In genomic region chr10:75244487-75245353, GRCh38 we compare ENCODE assay signal across 29 cellular contexts. TPM values are rescaled to one million over a fixed set of nuclear protein-coding genes. Genes with fewer than 3 reads are reported as not detected.
DNase-seq lines count a peak whose midpoint lies in the region; ATAC-seq and TF ChIP-seq lines count a peak whose summit lies in the region.
"Had no signal": no experiment of that assay in that cellular context is flagged by ENCODE, and none has a peak within 500 bp of the region (broad histone marks: within the 10 kb centered on the region; RNA-seq: fewer than 3 reads in every experiment).

No MANE protein-coding gene starts in this region.

- WGBS in esophagus, 2 donors: 72 to 73% methylated on average over 8 of the region's 8 CpGs
- 86% methylated on average over 5 of the region's 8 CpGs for WGBS in suprapubic skin

- no peaks in the 10 kb centered on the region for H3K27me3 ChIP-seq in esophagus (ENCODE audit: control insufficient read depth in 1 of 2, insufficient read depth in 2 of 2, low read length in 2 of 2)
- no peaks in the 10 kb centered on the region for H3K27me3 ChIP-seq in lower lobe of right lung (ENCODE audit: low read depth)
- H3K27me3 ChIP-seq in suprapubic skin: no peaks in the 10 kb centered on the region
- H3K27me3 ChIP-seq: neutrophil had no signal

- H3K4me3 ChIP-seq in esophagus (ENCODE audit: low read depth in 1 of 2, low read length in 2 of 2) (no peak overlapping the region), lower lobe of right lung (no peak overlapping the region), suprapubic skin (no peak overlapping the region)
- H3K4me3 ChIP-seq: psoas muscle had no signal

- peak; percentile 7 to 48 for ATAC-seq in lower lobe of right lung
- ATAC-seq: activated naive CD8-positive, alpha-beta T cell treated with anti-CD3 and anti-CD28 coated beads, Interleukin-2, amount 50 U/mL, for 24 hours; left ventricle myocardium superior; psoas muscle; Right ventricle myocardium inferior had no signal

- TF ChIP-seq CTCF in lower lobe of right lung (IDR thresholded peaks at IDR 0.05): no peak
- no peak for TF ChIP-seq CTCF in suprapubic skin (IDR thresholded peaks at IDR 0.05)

- H3K9me3 ChIP-seq in esophagus (ENCODE audit: control insufficient read depth in 2 of 2, insufficient read depth in 1 of 2, low read depth in 1 of 2, low read length in 1 of 2) (no peaks in the 10 kb centered on the region), lower lobe of right lung (no peaks in the 10 kb centered on the region), suprapubic skin (no peaks in the 10 kb centered on the region)
- H3K9me3 ChIP-seq: neutrophil, psoas muscle, SK-N-SH had no signal

- no peak for TF ChIP-seq EP300 in suprapubic skin (IDR thresholded peaks at IDR 0.05)

- no peaks in the 10 kb centered on the region for H3K36me3 ChIP-seq in esophagus (ENCODE audit: control insufficient read depth in 2 of 2, insufficient read depth in 2 of 2, low read length in 1 of 2)
- H3K36me3 ChIP-seq in lower lobe of right lung: no peaks in the 10 kb centered on the region
- H3K36me3 ChIP-seq in suprapubic skin: no peaks in the 10 kb centered on the region
- H3K36me3 ChIP-seq: neutrophil had no signal

- peaks cover 9 to 29% of the 10 kb centered on the region in 2 donors for H3K4me1 ChIP-seq in esophagus (ENCODE audit: control insufficient read depth in 2 of 2, insufficient read depth in 2 of 2, low read length in 1 of 2)
- H3K4me1 ChIP-seq in lower lobe of right lung: peaks cover 6% of the 10 kb centered on the region
- peaks cover 23% of the 10 kb centered on the region for H3K4me1 ChIP-seq in suprapubic skin
- H3K4me1 ChIP-seq: psoas muscle had no signal

- H3K27ac ChIP-seq in esophagus (ENCODE audit: low read depth in 2 of 2, low read length in 1 of 2): peak overlapping the region; percentile 85 to 98
- H3K27ac ChIP-seq in lower lobe of right lung: no peak overlapping the region
- peak overlapping the region; percentile 67 for H3K27ac ChIP-seq in suprapubic skin
- H3K27ac ChIP-seq: 22Rv1, neutrophil, psoas muscle had no signal

- DNase-seq in DMS53 (lab: John Stamatoyannopoulos, UW): peak; percentile 19
- DNase-seq in DMS53 treated with DMSO at 0.1 percent for 48 hours (lab: John Stamatoyannopoulos, UW; ENCODE audit: unreplicated experiment): no peak
- no peak for DNase-seq in lower lobe of right lung
- no peak for DNase-seq in suprapubic skin (ENCODE audit: low spot score in 2 of 2)
- no peak for DNase-seq in inferior parietal cortex (ENCODE audit: extremely low spot score)
- DNase-seq in NCI-H345 treated with DMSO at 0.1 percent for 48 hours (lab: John Stamatoyannopoulos, UW; ENCODE audit: unreplicated experiment): no peak
- DNase-seq in D341Med (ENCODE audit: low spot score): no peak
- DNase-seq: activated CD4-positive, alpha-beta T cell treated with anti-CD3 and anti-CD28 coated beads, Interleukin-2, amount 50 U/mL, for 1 hour; activated CD4-positive, CD25-positive, alpha-beta regulatory T cell; activated naive CD4-positive, alpha-beta T cell; activated naive CD8-positive, alpha-beta T cell treated with anti-CD3 and anti-CD28 coated beads, Interleukin-2, amount 50 U/mL, for 24 hours; activated T-cell treated with anti-CD3 and anti-CD28 coated beads, Interleukin-2, amount 50 U/mL, for 48 hours; central memory CD4-positive, alpha-beta T cell; Karpas-422; left ventricle myocardium superior; MV-4-11; naive B cell; NCI-H1436 treated with DMSO at 0.1 percent for 48 hours; NCI-H2081 treated with DMSO at 0.1 percent for 48 hours; NCI-H2227 treated with DMSO at 0.1 percent for 48 hours; NCI-H526 treated with DMSO at 0.1 percent for 48 hours; NK-92 treated with Interleukin-12 subunit alpha and Interleukin-12 subunit beta, amount 100 ng/mL, for 24 hours; psoas muscle; SK-N-SH; stimulated activated naive CD4-positive, alpha-beta T cell had no signal

- no peak for TF ChIP-seq POLR2A in suprapubic skin (IDR thresholded peaks at IDR 0.05)

- intact Hi-C loops in lower lobe of right lung (cut with DNase I): no loop called here

RNA-seq across cellular contexts. Expression of gene COMTD1, which starts 9.0 kb away (rescaled TPM):
- polyA plus RNA-seq in esophagus: 100 to 1,000 TPM; 153 to 185 TPM
- 18.3 TPM for total RNA-seq in lower lobe of right lung
- total RNA-seq in suprapubic skin: 10 to 100 TPM; 32.4 to 69.8 (median 46.7) TPM

RNA-seq across cellular contexts. Expression of gene VDAC2, which starts 34.1 kb away (rescaled TPM):
- polyA plus RNA-seq in esophagus: 100 to 1,000 TPM; 268 to 282 TPM
- total RNA-seq in lower lobe of right lung (120 TPM), suprapubic skin (100 to 1,000 TPM; 111 to 196 (median 146) TPM)
